Comparison of ENCODE assay signal across 10 cellular contexts in genomic region chr4:77800483-77801259, GRCh38. TPM values are rescaled to one million over a fixed set of nuclear protein-coding genes. Genes with fewer than 3 reads are reported as not detected.
DNase-seq lines count a peak whose midpoint lies in the region; ATAC-seq and TF ChIP-seq lines count a peak whose summit lies in the region.
"Had no signal": no experiment of that assay in that cellular context is flagged by ENCODE, and none has a peak within 500 bp of the region (broad histone marks: within the 10 kb centered on the region; RNA-seq: fewer than 3 reads in every experiment).

No MANE protein-coding gene starts in this region.

- no peak for TF ChIP-seq POLR2A in body of pancreas (IDR thresholded peaks at IDR 0.05)

- H3K4me3 ChIP-seq in body of pancreas = no peak overlapping the region
- peak overlapping the region; percentile 9 for H3K4me3 ChIP-seq in lower lobe of right lung
- H3K4me3 ChIP-seq in urinary bladder (ENCODE audit: low read depth, low read length) = no peak overlapping the region
- no peak overlapping the region for H3K4me3 ChIP-seq in MG63

- ATAC-seq in body of pancreas = peak; percentile 12
- ATAC-seq in lower lobe of right lung = peak in 1 of 2 donors; percentile 59

- H3K4me1 ChIP-seq in body of pancreas (peaks cover 55% of the 10 kb centered on the region), lower lobe of right lung (peaks cover 52% of the 10 kb centered on the region), urinary bladder (ENCODE audit: insufficient read depth) (peaks cover 3% of the 10 kb centered on the region)

- H3K27ac ChIP-seq in body of pancreas (peak overlapping the region in 2 of 4 donors; percentile 17 to 50), lower lobe of right lung (no peak overlapping the region), urinary bladder (ENCODE audit: low read depth) (peak overlapping the region; percentile 67)

- peak overlapping the region; percentile 80 for H3K4me3 Mint-ChIP-seq in activated naive CD4-positive, alpha-beta T cell treated with anti-CD3 and anti-CD28 coated beads, Interleukin-2, amount 50 U/mL, for 24 hours

- no peak for TF ChIP-seq CTCF in body of pancreas (IDR thresholded peaks at IDR 0.05)
- no peak for TF ChIP-seq CTCF in lower lobe of right lung (IDR thresholded peaks at IDR 0.05)

- peaks cover 11% of the 10 kb centered on the region for H3K36me3 Mint-ChIP-seq in activated naive CD4-positive, alpha-beta T cell treated with anti-CD3 and anti-CD28 coated beads, Interleukin-2, amount 50 U/mL, for 24 hours

- H3K4me1 Mint-ChIP-seq in activated naive CD4-positive, alpha-beta T cell treated with anti-CD3 and anti-CD28 coated beads, Interleukin-2, amount 50 U/mL, for 24 hours = peaks cover 91% of the 10 kb centered on the region

- no peaks in the 10 kb centered on the region for H3K27me3 ChIP-seq in body of pancreas
- no peaks in the 10 kb centered on the region for H3K27me3 ChIP-seq in lower lobe of right lung (ENCODE audit: low read depth)
- H3K27me3 ChIP-seq in MG63 = no peaks in the 10 kb centered on the region

- WGBS in body of pancreas, 2 donors = 43 to 48% methylated on average over 2 of the region's 2 CpGs
- WGBS in urinary bladder = 54% methylated on average over 2 of the region's 2 CpGs

- no peak for DNase-seq in activated naive CD4-positive, alpha-beta T cell (lab: John Stamatoyannopoulos, UW)
- DNase-seq in body of pancreas (no peak), lower lobe of right lung (no peak), NCI-H187 (lab: John Stamatoyannopoulos, UW) (no peak), MG63 (no peak), NCI-H2171 (lab: John Stamatoyannopoulos, UW) (no peak)
- DNase-seq: activated CD4-positive, CD25-positive, alpha-beta regulatory T cell treated with anti-CD3 and anti-CD28 coated beads, Interleukin-2, amount 50 U/mL, for 72 hours; C1 segment of cervical spinal cord had no signal

- H3K36me3 ChIP-seq in body of pancreas (replicated peaks in 1 of 2; ENCODE audit: insufficient read depth in 1 of 2, low read depth in 2 of 2) = no peaks in the 10 kb centered on the region
- no peaks in the 10 kb centered on the region for H3K36me3 ChIP-seq in lower lobe of right lung
- no peaks in the 10 kb centered on the region for H3K36me3 ChIP-seq in urinary bladder (ENCODE audit: insufficient read depth)
- H3K36me3 ChIP-seq in MG63 = no peaks in the 10 kb centered on the region

- no peaks in the 10 kb centered on the region for H3K9me3 ChIP-seq in body of pancreas
- peaks cover under 1% of the 10 kb centered on the region for H3K9me3 ChIP-seq in lower lobe of right lung
- H3K9me3 ChIP-seq in MG63 = no peaks in the 10 kb centered on the region

- H3K27me3 Mint-ChIP-seq in activated naive CD4-positive, alpha-beta T cell treated with anti-CD3 and anti-CD28 coated beads, Interleukin-2, amount 50 U/mL, for 24 hours = no peaks in the 10 kb centered on the region

- peaks cover under 1% of the 10 kb centered on the region for H3K9me3 Mint-ChIP-seq in activated naive CD4-positive, alpha-beta T cell treated with anti-CD3 and anti-CD28 coated beads, Interleukin-2, amount 50 U/mL, for 24 hours

- intact Hi-C loops in body of pancreas (cut with DNase I) = no loop called here
- intact Hi-C loops in lower lobe of right lung (cut with DNase I) = no loop called here

- H3K27ac Mint-ChIP-seq in activated naive CD4-positive, alpha-beta T cell treated with anti-CD3 and anti-CD28 coated beads, Interleukin-2, amount 50 U/mL, for 24 hours = peak overlapping the region; percentile 90

RNA-seq across cellular contexts. Expression of gene CNOT6L, which starts 18.5 kb away (rescaled TPM):
- total RNA-seq in body of pancreas (10 to 100 TPM; 17.5 to 19.2 TPM), lower lobe of right lung (54.1 TPM), urinary bladder (51.7 TPM)
- polyA plus RNA-seq in urinary bladder = 11.8 TPM
- total RNA-seq in MG63 (2014; rRNA removed; shearing (Covaris generic); ENCODE audit: low replicate concordance) = 1.9 and 6.1 TPM in 2 replicates
